ENCODE assay signal across 7 cellular contexts in the genomic region with DNA sequence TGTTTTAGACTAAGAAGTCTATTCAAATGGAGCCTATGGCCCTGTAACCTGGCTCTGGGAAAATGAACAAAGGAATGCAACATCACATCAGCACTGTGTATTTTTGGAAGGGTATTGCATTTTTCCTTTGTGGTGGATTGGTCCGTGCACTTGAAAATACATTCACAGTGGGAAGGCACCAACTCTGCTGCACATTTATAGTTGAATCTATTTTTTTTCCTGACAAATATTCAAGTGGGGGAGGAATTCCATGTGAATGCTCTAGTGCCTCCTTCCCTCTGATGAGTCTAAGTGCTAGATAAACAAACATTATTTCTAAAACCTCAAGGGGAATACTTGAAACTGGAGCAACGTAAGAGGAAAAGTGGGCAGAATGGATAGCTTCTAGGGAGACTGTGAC.
A peak's percentile ranks its signal among the peaks of the same experiment; 100 is the strongest.
DNase-seq lines count a peak whose midpoint lies in the region; ATAC-seq and TF ChIP-seq lines count a peak whose summit lies in the region.

No MANE protein-coding gene starts in this region.

- H3K27me3 ChIP-seq in esophagus muscularis mucosa (no peaks in the 10 kb centered on the region), sigmoid colon (no peaks in the 10 kb centered on the region)

- DNase-seq in Daoy (ENCODE audit: low read depth) (peak; percentile 48), NCI-H187 (lab: John Stamatoyannopoulos, UW) (peak; percentile 44 to 78), esophagus muscularis mucosa (ENCODE audit: extremely low spot score) (no peak), sigmoid colon (no peak), NOMO-1 treated with dmso at 0.1 percent for 144 hours (lab: John Stamatoyannopoulos, UW; ENCODE audit: unreplicated experiment) (no peak), iPS-NIHi11 (ENCODE audit: low spot score) (no peak)

- H3K9me3 ChIP-seq in esophagus muscularis mucosa: no peaks in the 10 kb centered on the region
- no peaks in the 10 kb centered on the region for H3K9me3 ChIP-seq in sigmoid colon

- 37% methylated on average over 2 of the region's 2 CpGs for WGBS in esophagus muscularis mucosa
- WGBS in sigmoid colon, 2 donors: 58 to 77% methylated on average over 2 of the region's 2 CpGs

- H3K4me3 ChIP-seq in esophagus muscularis mucosa (no peak overlapping the region), sigmoid colon (no peak overlapping the region)

- no peak for TF ChIP-seq CTCF in esophagus muscularis mucosa (IDR thresholded peaks at IDR 0.05)
- TF ChIP-seq CTCF in sigmoid colon (IDR thresholded peaks at IDR 0.05): no peak

- H3K36me3 ChIP-seq in esophagus muscularis mucosa (no peaks in the 10 kb centered on the region), sigmoid colon (no peaks in the 10 kb centered on the region)

- no peak for TF ChIP-seq EP300 in esophagus muscularis mucosa (IDR thresholded peaks at IDR 0.05)
- no peak for TF ChIP-seq EP300 in sigmoid colon (IDR thresholded peaks at IDR 0.05)

- H3K27ac ChIP-seq in esophagus muscularis mucosa (replicated peaks in 1 of 4): peak overlapping the region; percentile 50 to 64 (median 58)
- peak overlapping the region in 3 of 4 donors; percentile 64 to 75 (median 70) for H3K27ac ChIP-seq in sigmoid colon

- H3K4me1 ChIP-seq in esophagus muscularis mucosa (peaks cover 46 to 72% (median 68%) of the 10 kb centered on the region in 4 donors), sigmoid colon (peaks cover 0 to 71% (median 57%) of the 10 kb centered on the region in 4 donors)

- TF ChIP-seq POLR2A in esophagus muscularis mucosa (IDR thresholded peaks at IDR 0.05; ENCODE audit: low read depth): no peak
- TF ChIP-seq POLR2A in sigmoid colon (IDR thresholded peaks at IDR 0.05): no peak

- ATAC-seq in GM21576 (IDR thresholded peaks at IDR 0.05; ENCODE audit: unreplicated experiment): no peak

- intact Hi-C loops in esophagus muscularis mucosa (cut with DNase I): loop anchor here (10.0 kb wide), 2 partner anchors 121 to 211 kb away; a partner anchor contains a TSS
- intact Hi-C loops in sigmoid colon (cut with DNase I): loop anchor here (10.0 kb wide), 3 partner anchors 311 to 511 kb away; no protein-coding TSS in a partner anchor

Comparison
In these comparisons a context has a peak if more than half of its experiments do, and no peak if none do; other contexts are left out.
1. DNase-seq: peak in Daoy (single experiment) and NCI-H187 (2 of 2); none in esophagus muscularis mucosa (single experiment), sigmoid colon (single experiment), NOMO-1 treated with dmso at 0.1 percent for 144 hours (single experiment) and iPS-NIHi11 (single experiment).